ENCODE assay signal across 3 cellular contexts in the genomic region with DNA sequence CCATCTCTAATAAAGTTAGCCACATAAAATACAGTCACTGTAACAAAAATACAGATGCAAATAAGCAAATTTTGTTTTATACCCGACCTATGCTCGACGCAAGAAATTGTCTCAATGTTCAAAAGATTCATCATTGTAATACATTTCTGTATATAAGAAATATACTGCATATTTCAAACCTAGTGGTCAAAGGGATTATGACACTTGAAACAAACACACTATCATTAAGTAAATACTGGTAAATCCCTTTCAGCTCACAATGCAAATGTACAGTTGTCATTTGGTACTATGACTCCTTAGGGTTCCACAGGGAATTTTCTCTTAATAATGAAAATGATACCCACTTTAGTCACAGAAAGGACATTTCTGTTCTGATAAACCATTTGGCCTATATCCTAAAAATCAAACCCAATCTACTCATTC.
TF ChIP-seq lines count a peak whose summit lies in the region.

No MANE protein-coding gene starts in this region.

TF ChIP-seq in SK-N-SH, 30 proteins besides CTCF, POLR2A, EP300 and RAD21 (continued from another document):
- TF ChIP-seq USF2 (IDR thresholded peaks at IDR 0.05; ENCODE audit: borderline replicate concordance, low read depth, low read length) (no peak), TAF1 (IDR thresholded peaks at IDR 0.05; ENCODE audit: borderline replicate concordance, low read depth, low read length) (no peak), FOXJ3 (CRISPR knock-in tag; IDR thresholded peaks at IDR 0.05) (no peak), ELF1 (IDR thresholded peaks at IDR 0.05) (no peak), GABPA (IDR thresholded peaks at IDR 0.05; ENCODE audit: low read depth) (no peak)
- TF ChIP-seq, protein P1, sequence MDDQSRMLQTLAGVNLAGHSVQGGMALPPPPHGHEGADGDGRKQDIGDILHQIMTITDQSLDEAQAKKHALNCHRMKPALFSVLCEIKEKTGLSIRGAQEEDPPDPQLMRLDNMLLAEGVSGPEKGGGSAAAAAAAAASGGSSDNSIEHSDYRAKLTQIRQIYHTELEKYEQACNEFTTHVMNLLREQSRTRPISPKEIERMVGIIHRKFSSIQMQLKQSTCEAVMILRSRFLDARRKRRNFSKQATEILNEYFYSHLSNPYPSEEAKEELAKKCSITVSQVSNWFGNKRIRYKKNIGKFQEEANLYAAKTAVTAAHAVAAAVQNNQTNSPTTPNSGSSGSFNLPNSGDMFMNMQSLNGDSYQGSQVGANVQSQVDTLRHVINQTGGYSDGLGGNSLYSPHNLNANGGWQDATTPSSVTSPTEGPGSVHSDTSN (IDR thresholded peaks at IDR 0.05), result no peak

TF ChIP-seq in SK-N-SH treated with all-trans-retinoic acid at 6 μM for 48 hours, 23 proteins besides CTCF, POLR2A, EP300 and RAD21 (continued from another document):
- no peak for TF ChIP-seq POU6F1 (CRISPR knock-in tag; IDR thresholded peaks at IDR 0.05; ENCODE audit: borderline replicate concordance, low read depth)

TF ChIP-seq in K562, 482 proteins besides CTCF, POLR2A, EP300 and RAD21 (continued from another document):
- TF ChIP-seq, protein P2, sequence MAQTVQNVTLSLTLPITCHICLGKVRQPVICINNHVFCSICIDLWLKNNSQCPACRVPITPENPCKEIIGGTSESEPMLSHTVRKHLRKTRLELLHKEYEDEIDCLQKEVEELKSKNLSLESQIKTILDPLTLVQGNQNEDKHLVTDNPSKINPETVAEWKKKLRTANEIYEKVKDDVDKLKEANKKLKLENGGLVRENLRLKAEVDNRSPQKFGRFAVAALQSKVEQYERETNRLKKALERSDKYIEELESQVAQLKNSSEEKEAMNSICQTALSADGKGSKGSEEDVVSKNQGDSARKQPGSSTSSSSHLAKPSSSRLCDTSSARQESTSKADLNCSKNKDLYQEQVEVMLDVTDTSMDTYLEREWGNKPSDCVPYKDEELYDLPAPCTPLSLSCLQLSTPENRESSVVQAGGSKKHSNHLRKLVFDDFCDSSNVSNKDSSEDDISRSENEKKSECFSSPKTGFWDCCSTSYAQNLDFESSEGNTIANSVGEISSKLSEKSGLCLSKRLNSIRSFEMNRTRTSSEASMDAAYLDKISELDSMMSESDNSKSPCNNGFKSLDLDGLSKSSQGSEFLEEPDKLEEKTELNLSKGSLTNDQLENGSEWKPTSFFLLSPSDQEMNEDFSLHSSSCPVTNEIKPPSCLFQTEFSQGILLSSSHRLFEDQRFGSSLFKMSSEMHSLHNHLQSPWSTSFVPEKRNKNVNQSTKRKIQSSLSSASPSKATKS (CRISPR knock-in tag; IDR thresholded peaks at IDR 0.05), result no peak
- TF ChIP-seq, protein P3, sequence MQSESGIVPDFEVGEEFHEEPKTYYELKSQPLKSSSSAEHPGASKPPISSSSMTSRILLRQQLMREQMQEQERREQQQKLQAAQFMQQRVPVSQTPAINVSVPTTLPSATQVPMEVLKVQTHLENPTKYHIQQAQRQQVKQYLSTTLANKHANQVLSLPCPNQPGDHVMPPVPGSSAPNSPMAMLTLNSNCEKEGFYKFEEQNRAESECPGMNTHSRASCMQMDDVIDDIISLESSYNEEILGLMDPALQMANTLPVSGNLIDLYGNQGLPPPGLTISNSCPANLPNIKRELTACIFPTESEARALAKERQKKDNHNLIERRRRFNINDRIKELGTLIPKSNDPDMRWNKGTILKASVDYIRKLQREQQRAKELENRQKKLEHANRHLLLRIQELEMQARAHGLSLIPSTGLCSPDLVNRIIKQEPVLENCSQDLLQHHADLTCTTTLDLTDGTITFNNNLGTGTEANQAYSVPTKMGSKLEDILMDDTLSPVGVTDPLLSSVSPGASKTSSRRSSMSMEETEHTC (IDR thresholded peaks at IDR 0.05), result no peak
- TF ChIP-seq ZNF280A (IDR thresholded peaks at IDR 0.05; ENCODE audit: low read depth, partially characterized antibody) (no peak), MAFG (tag; conservative IDR thresholded peaks at IDR 0.05) (no peak), LEF1 (IDR thresholded peaks at IDR 0.05) (no peak), MECOM (CRISPR knock-in tag; IDR thresholded peaks at IDR 0.05) (peak; percentile 10; the same call in 1 of the 2 replicates), ZKSCAN8 (CRISPR knock-in tag; IDR thresholded peaks at IDR 0.05) (no peak), BMI1 (IDR thresholded peaks at IDR 0.05; ENCODE audit: low read length) (0 out of 2 replicates have a peak, but pooled peaks have one; percentile 8)
